Comparison of ENCODE assay signal across 29 cellular contexts in genomic region chr5:14256756-14257393, GRCh38.
DNase-seq lines count a peak whose midpoint lies in the region; ATAC-seq, FAIRE-seq and TF ChIP-seq lines count a peak whose summit lies in the region.
"Had no signal": no experiment of that assay in that cellular context is flagged by ENCODE, and none has a peak within 500 bp of the region (broad histone marks: within the 10 kb centered on the region; RNA-seq: fewer than 3 reads in every experiment).

No MANE protein-coding gene starts in this region.

- H3K27ac Mint-ChIP-seq in stimulated activated naive B cell treated with anti-CD40 and anti-IgM and Interleukin-4, amounts not matched to agents 10 μg/mL and 1 μg/mL and 100 μg/mL, for 72 hours = peak overlapping the region; percentile 1
- H3K27ac Mint-ChIP-seq: activated naive CD4-positive, alpha-beta T cell treated with anti-CD3 and anti-CD28 coated beads, Interleukin-2, amount 10 ng/mL, durations not matched to agents 7 days and 5 days; activated T-cell treated with anti-CD3 and anti-CD28 coated beads, Interleukin-2, amount 50 U/mL, for 72 hours; T-helper 1 cell treated with Interleukin-12 subunit alpha and Interleukin-12 subunit beta and Interleukin-4 antibody, amounts not matched to agents 30 μg/mL and 1 μg/mL, for 36 hours had no signal

- dilution Hi-C loops in mammary epithelial cell (cut with HindIII; ENCODE audit: low sequenced_read_pairs) (no loop called here), endothelial cell of umbilical vein (cut with MboI; ENCODE audit: extremely low pct_ligation_motif_present, low sequenced_read_pairs) (loop anchor here (25.0 kb wide), 1 partner anchor 120 kb away; the partner anchor contains the start of gene TRIO)

- H4K20me1 ChIP-seq in mammary epithelial cell (ENCODE audit: insufficient read depth, low read length) (no peaks in the 10 kb centered on the region), endothelial cell of umbilical vein (replicated peaks; ENCODE audit: control insufficient read depth, extremely low read depth, insufficient read depth, low read length) (no peaks in the 10 kb centered on the region)

- H3K36me3 ChIP-seq in breast epithelium = no peaks in the 10 kb centered on the region
- H3K36me3 ChIP-seq in mammary epithelial cell (ENCODE audit: insufficient read depth, low read length) = peaks cover 4% of the 10 kb centered on the region
- no peaks in the 10 kb centered on the region for H3K36me3 ChIP-seq in endothelial cell of umbilical vein (ENCODE audit: control insufficient read depth in 2 of 2, extremely low read depth in 1 of 2, insufficient read depth in 2 of 2, low read length in 2 of 2)

- no TSS peak for BruUV-seq in mammary epithelial cell (replicated peaks; lab: Mats Ljungman, UMichigan)
- no TSS peak for BruUV-seq in endothelial cell of umbilical vein (replicated peaks; lab: Mats Ljungman, UMichigan)

- POLR2A ChIA-PET in endothelial cell of umbilical vein (lab: Charles Lee) = no interaction called here

- H3K4me1 Mint-ChIP-seq in stimulated activated naive B cell treated with anti-CD40 and anti-IgM and Interleukin-4, amounts not matched to agents 10 μg/mL and 1 μg/mL and 100 μg/mL, for 72 hours = peaks cover 40 to 56% of the 10 kb centered on the region in 2 donors
- H3K4me1 Mint-ChIP-seq: activated naive CD4-positive, alpha-beta T cell treated with anti-CD3 and anti-CD28 coated beads, Interleukin-2, amount 10 ng/mL, durations not matched to agents 7 days and 5 days had no signal

- intact Hi-C loops in breast epithelium (cut with DNase I; ENCODE audit: low total_unique reads) (no loop called here), mammary epithelial cell (cut with micrococcal nuclease) (no loop called here), endothelial cell of umbilical vein (cut with micrococcal nuclease) (no loop called here)

- DNase-seq in breast epithelium (ENCODE audit: low spot score in 2 of 2) (no peak), mammary epithelial cell (no peak), NCI-H748 (lab: John Stamatoyannopoulos, UW; ENCODE audit: unreplicated experiment) (peak; percentile 90), endothelial cell of umbilical vein (ENCODE audit: low read depth, low spot score) (no peak), NCI-H1092 treated with DMSO at 0.1 percent for 48 hours (lab: John Stamatoyannopoulos, UW) (no peak), activated T-cell treated with anti-CD3 and anti-CD28 coated beads for 4 hours (no peak)
- no peak for DNase-seq in stimulated activated naive B cell treated with anti-CD40 and anti-IgM and Interleukin-4, amounts not matched to agents 10 μg/mL and 1 μg/mL and 100 μg/mL, for 72 hours
- DNase-seq: activated CD4-positive, alpha-beta T cell treated with anti-CD3 and anti-CD28 coated beads for 4 hours; activated naive CD4-positive, alpha-beta T cell treated with anti-CD3 and anti-CD28 coated beads, Interleukin-2, amount 10 ng/mL, durations not matched to agents 7 days and 5 days; activated T-cell treated with anti-CD3 and anti-CD28 coated beads, Interleukin-2, amount 50 U/mL, for 72 hours; amygdala; DND-41; KG1; kidney; NCI-H1436 treated with DMSO at 0.1 percent for 48 hours; NCI-H2171; NCI-H524; nucleus accumbens; retina; stimulated activated CD4-positive, alpha-beta T cell treated with anti-CD3 and anti-CD28 coated beads, Interleukin-2, amount 100 ng/mL, for 24 hours; substantia nigra had no signal

- TF ChIP-seq CTCF in breast epithelium (IDR thresholded peaks at IDR 0.05) (no peak), mammary epithelial cell (conservative IDR thresholded peaks at IDR 0.05 in 1 of 2, IDR thresholded peaks at IDR 0.05 in 1 of 2; ENCODE audit: extremely low read depth in 1 of 2, insufficient read depth in 1 of 2, low read depth in 1 of 2, low read length in 2 of 2) (no peak), endothelial cell of umbilical vein (IDR thresholded peaks at IDR 0.05; ENCODE audit: extremely low read depth in 1 of 2, insufficient read depth in 1 of 2, low read depth in 1 of 2, low read length in 2 of 2) (no peak)

- H3K9me3 Mint-ChIP-seq in stimulated activated naive B cell treated with anti-CD40 and anti-IgM and Interleukin-4, amounts not matched to agents 10 μg/mL and 1 μg/mL and 100 μg/mL, for 72 hours = peaks cover 8 to 10% of the 10 kb centered on the region in 2 donors

- H3K4me2 ChIP-seq in mammary epithelial cell (ENCODE audit: insufficient read depth, low read depth, low read length) (no peak overlapping the region), endothelial cell of umbilical vein (ENCODE audit: insufficient read depth, low read length) (no peak overlapping the region)
- H3K4me2 ChIP-seq: smooth muscle cell had no signal

- no peaks in the 10 kb centered on the region for H3K9me3 ChIP-seq in breast epithelium
- H3K9me3 ChIP-seq in mammary epithelial cell (replicated peaks; ENCODE audit: insufficient read depth, low read length) = peaks cover 31% of the 10 kb centered on the region
- H3K9me3 ChIP-seq in endothelial cell of umbilical vein (replicated peaks; ENCODE audit: control insufficient read depth, insufficient read depth, low read length) = no peaks in the 10 kb centered on the region

- peak; percentile 67 for FAIRE-seq in endothelial cell of umbilical vein (lab: Jason Lieb, UNC)
- FAIRE-seq: bronchial epithelial cell, GM12891, kidney, urothelium cell line had no signal

- H3K36me3 Mint-ChIP-seq in stimulated activated naive B cell treated with anti-CD40 and anti-IgM and Interleukin-4, amounts not matched to agents 10 μg/mL and 1 μg/mL and 100 μg/mL, for 72 hours = peaks cover 15 to 18% of the 10 kb centered on the region in 2 donors
- H3K36me3 Mint-ChIP-seq: activated naive CD4-positive, alpha-beta T cell treated with anti-CD3 and anti-CD28 coated beads, Interleukin-2, amount 10 ng/mL, durations not matched to agents 7 days and 5 days had no signal

- no peaks in the 10 kb centered on the region for H3K27me3 Mint-ChIP-seq in stimulated activated naive B cell treated with anti-CD40 and anti-IgM and Interleukin-4, amounts not matched to agents 10 μg/mL and 1 μg/mL and 100 μg/mL, for 72 hours

- H3K9me1 ChIP-seq in endothelial cell of umbilical vein (replicated peaks; ENCODE audit: control insufficient read depth, extremely low read depth, insufficient read depth, low read length) = no peaks in the 10 kb centered on the region

- 88% methylated on average over 9 of the region's 11 CpGs for WGBS in mammary epithelial cell (ENCODE audit: low coverage, missing lambda C conversion rate)

- H3K9ac ChIP-seq in mammary epithelial cell (ENCODE audit: insufficient read depth, low read length) (no peak overlapping the region), endothelial cell of umbilical vein (replicated peaks; ENCODE audit: extremely low read depth, insufficient read depth, low read length) (no peak overlapping the region)

- H3K27ac ChIP-seq in breast epithelium (peak overlapping the region; percentile 62 to 73), mammary epithelial cell (ENCODE audit: insufficient read depth, low read depth, low read length) (no peak overlapping the region), endothelial cell of umbilical vein (ENCODE audit: insufficient read depth, low read depth, low read length) (no peak overlapping the region)
- H3K27ac ChIP-seq: coronary artery, SK-N-MC had no signal

- H2AFZ ChIP-seq in mammary epithelial cell (ENCODE audit: low read depth, low read length) = no peak overlapping the region
- no peak overlapping the region for H2AFZ ChIP-seq in endothelial cell of umbilical vein (ENCODE audit: low read depth, low read length)

- no peak for ATAC-seq in stimulated activated naive B cell treated with anti-CD40 and anti-IgM and Interleukin-4, amounts not matched to agents 10 μg/mL and 1 μg/mL and 100 μg/mL, for 72 hours (replicated peaks)
- no peak for ATAC-seq in HG03457 (IDR thresholded peaks at IDR 0.05; ENCODE audit: unreplicated experiment)
- ATAC-seq: activated T-cell treated with anti-CD3 and anti-CD28 coated beads, Interleukin-2, amount 50 U/mL, for 72 hours had no signal

- TF ChIP-seq POLR2A in breast epithelium (IDR thresholded peaks at IDR 0.05) = no peak
- TF ChIP-seq POLR2A in endothelial cell of umbilical vein (IDR thresholded peaks at IDR 0.05; ENCODE audit: low read depth, low read length) = no peak

- CTCF ChIA-PET in mammary epithelial cell (lab: Charles Lee; ENCODE audit: low non-redundant PET) (no interaction called here), endothelial cell of umbilical vein (lab: Charles Lee) (interaction anchor here (1.1 kb wide), 1 partner anchor 13 kb away, joined by 3 read pairs; no protein-coding TSS in a partner anchor)

- H3K79me2 ChIP-seq in mammary epithelial cell (ENCODE audit: insufficient read depth, low read length) (peaks cover 99% of the 10 kb centered on the region), endothelial cell of umbilical vein (ENCODE audit: control insufficient read depth, insufficient read depth, low read length) (peaks cover 99% of the 10 kb centered on the region)

- no peaks in the 10 kb centered on the region for H3K27me3 ChIP-seq in breast epithelium
- H3K27me3 ChIP-seq in mammary epithelial cell (ENCODE audit: insufficient read depth, low read length) = no peaks in the 10 kb centered on the region
- no peaks in the 10 kb centered on the region for H3K27me3 ChIP-seq in endothelial cell of umbilical vein (ENCODE audit: control insufficient read depth in 2 of 2, insufficient read depth in 2 of 2, low read length in 2 of 2)

- in situ Hi-C loops in mammary epithelial cell (cut with MboI; ENCODE audit: low sequenced_read_pairs in 2 of 2) = no loop called here

- H3K4me1 ChIP-seq in breast epithelium = peaks cover 4 to 8% of the 10 kb centered on the region in 2 donors
- no peaks in the 10 kb centered on the region for H3K4me1 ChIP-seq in mammary epithelial cell (ENCODE audit: insufficient read depth, low read length)
- peaks cover 44% of the 10 kb centered on the region for H3K4me1 ChIP-seq in endothelial cell of umbilical vein (ENCODE audit: control insufficient read depth, extremely low read depth, insufficient read depth, low read length)

- H3K4me3 Mint-ChIP-seq in stimulated activated naive B cell treated with anti-CD40 and anti-IgM and Interleukin-4, amounts not matched to agents 10 μg/mL and 1 μg/mL and 100 μg/mL, for 72 hours = no peak overlapping the region
- H3K4me3 Mint-ChIP-seq: activated naive CD4-positive, alpha-beta T cell treated with anti-CD3 and anti-CD28 coated beads, Interleukin-2, amount 10 ng/mL, durations not matched to agents 7 days and 5 days; activated T-cell treated with anti-CD3 and anti-CD28 coated beads, Interleukin-2, amount 50 U/mL, for 72 hours; T-helper 1 cell treated with Interleukin-12 subunit alpha and Interleukin-12 subunit beta and Interleukin-4 antibody, amounts not matched to agents 30 μg/mL and 1 μg/mL, for 36 hours had no signal

- no peak overlapping the region for H3K4me3 ChIP-seq in breast epithelium
- H3K4me3 ChIP-seq in mammary epithelial cell (replicated peaks in 1 of 3; ENCODE audit: insufficient read depth in 1 of 3, low read depth in 2 of 3, low read length in 3 of 3) = no peak overlapping the region
- H3K4me3 ChIP-seq in endothelial cell of umbilical vein (replicated peaks in 1 of 3; ENCODE audit: insufficient read depth in 1 of 3, low read depth in 1 of 3, low read length in 3 of 3) = no peak overlapping the region
- H3K4me3 ChIP-seq: coronary artery, SK-N-MC, smooth muscle cell had no signal

Comparison
In these comparisons a context has a peak if more than half of its experiments do, and no peak if none do; other contexts are left out.
1. H3K27ac ChIP-seq: peak in breast epithelium (2 of 2); none in mammary epithelial cell (single experiment) and endothelial cell of umbilical vein (single experiment).